Comparison of ENCODE assay signal across 23 cellular contexts in the genomic region with DNA sequence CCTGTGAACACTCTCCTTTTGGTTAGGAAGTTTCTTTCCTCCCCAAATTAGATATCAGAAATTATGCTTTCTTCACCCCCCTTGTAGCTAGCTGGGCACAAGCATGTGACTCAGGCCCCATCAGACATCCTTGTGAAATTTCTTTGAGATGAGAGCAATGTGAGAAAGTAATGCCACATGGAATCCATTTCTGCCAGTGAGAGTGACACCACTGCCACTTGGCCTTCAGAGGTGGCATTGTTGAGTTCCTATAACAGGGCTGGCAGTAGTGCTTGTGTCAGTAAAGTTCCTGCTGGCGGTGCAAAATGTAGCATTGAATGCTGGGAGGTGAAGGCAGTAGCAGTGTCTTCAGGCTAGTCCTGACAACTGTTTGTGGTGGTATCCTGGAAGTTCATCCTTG.
DNase-seq lines count a peak whose midpoint lies in the region; ATAC-seq lines count a peak whose summit lies in the region.
"Had no signal": no experiment of that assay in that cellular context is flagged by ENCODE, and none has a peak within 500 bp of the region (broad histone marks: within the 10 kb centered on the region; RNA-seq: fewer than 3 reads in every experiment).

No MANE protein-coding gene starts in this region.

- intact Hi-C loops in Right ventricle myocardium inferior (cut with DNase I): loop anchor here (5.0 kb wide), 1 partner anchor 82 kb away; a partner anchor contains a TSS
- intact Hi-C loops in cardiac septum (cut with DNase I): no loop called here

- ATAC-seq in Right ventricle myocardium inferior (peak; percentile 58), GM18909 (IDR thresholded peaks at IDR 0.05; ENCODE audit: poor library complexity, unreplicated experiment) (no peak)
- ATAC-seq: activated CD8-positive, alpha-beta T cell treated with anti-CD3 and anti-CD28 coated beads, Interleukin-2, amount 10 ng/mL, durations not matched to agents 7 days and 5 days had no signal

- no peak for DNase-seq in Right ventricle myocardium inferior (ENCODE audit: missing footprints)
- DNase-seq in cardiac septum (ENCODE audit: low spot score): no peak
- peak; percentile 41 for DNase-seq in RPMI8226
- peak; percentile 61 for DNase-seq in kidney tubule cell (ENCODE audit: low spot score)
- DNase-seq in NCI-H446 (lab: John Stamatoyannopoulos, UW): no peak
- no peak for DNase-seq in DMS114 treated with DMSO at 0.1 percent for 48 hours (lab: John Stamatoyannopoulos, UW; ENCODE audit: unreplicated experiment)
- DNase-seq in retina: no peak
- DNase-seq: activated CD4-positive, alpha-beta T cell treated with anti-CD3 and anti-CD28 coated beads for 1 hour; activated CD8-positive, alpha-beta T cell treated with anti-CD3 and anti-CD28 coated beads, Interleukin-2, amount 10 ng/mL, durations not matched to agents 7 days and 5 days; activated effector memory CD4-positive, alpha-beta T cell treated with Interleukin-2 at 50 U/mL for 16 hours; anterior cingulate cortex; CD8-positive, alpha-beta memory T cell; DMS153; GOT3; NCI-H1105; NCI-H2029 treated with DMSO at 0.1 percent for 48 hours; NCI-H69; Peyer's patch; posterior cingulate gyrus; SJCRH30; stimulated activated naive CD4-positive, alpha-beta T cell; testis had no signal

Comparison
In these comparisons a context has a peak if more than half of its experiments do, and no peak if none do; other contexts are left out.
1. DNase-seq: peak in RPMI8226 (single experiment) and kidney tubule cell (single experiment); none in Right ventricle myocardium inferior (single experiment), cardiac septum (single experiment), NCI-H446 (0 of 2), DMS114 treated with DMSO at 0.1 percent for 48 hours (single experiment) and retina (single experiment).